Comparison of ENCODE assay signal across 15 cellular contexts in genomic region chr5:133524597-133524996, GRCh38.
DNase-seq lines count a peak whose midpoint lies in the region; FAIRE-seq and TF ChIP-seq lines count a peak whose summit lies in the region.
"Had no signal": no experiment of that assay in that cellular context is flagged by ENCODE, and none has a peak within 500 bp of the region (broad histone marks: within the 10 kb centered on the region; RNA-seq: fewer than 3 reads in every experiment).

No MANE protein-coding gene starts in this region.

- TF ChIP-seq POLR2A in esophagus muscularis mucosa (IDR thresholded peaks at IDR 0.05; ENCODE audit: low read depth) (no peak), GM12891 (IDR thresholded peaks at IDR 0.05; ENCODE audit: low read depth, low read length) (no peak)

- no peaks in the 10 kb centered on the region for H3K4me1 Mint-ChIP-seq in immature natural killer cell
- H3K4me1 Mint-ChIP-seq: B cell had no signal

- H3K27ac Mint-ChIP-seq in immature natural killer cell = no peak overlapping the region
- H3K27ac Mint-ChIP-seq: B cell; CD4-positive, alpha-beta T cell had no signal

- peaks cover 0 to 8% (median 0%) of the 10 kb centered on the region in 4 donors for H3K27me3 ChIP-seq in esophagus muscularis mucosa

- no peak overlapping the region for H3K4me3 ChIP-seq in esophagus muscularis mucosa
- H3K4me3 ChIP-seq: GM23248 had no signal

- H3K27ac ChIP-seq in esophagus muscularis mucosa (replicated peaks in 1 of 4) = no peak overlapping the region
- H3K27ac ChIP-seq: GM23248 had no signal

- intact Hi-C loops in esophagus muscularis mucosa (cut with DNase I) = no loop called here

- DNase-seq in NCI-H82 (lab: John Stamatoyannopoulos, UW) (peak; percentile 33), NCI-H82 treated with DMSO at 0.1 percent for 48 hours (lab: John Stamatoyannopoulos, UW; ENCODE audit: unreplicated experiment) (no peak), NCI-H69 (lab: John Stamatoyannopoulos, UW) (peak; percentile 85), esophagus muscularis mucosa (ENCODE audit: extremely low spot score) (peak; percentile 72), retina (peak; percentile 68), immature natural killer cell (no peak), GM12891 (ENCODE audit: insufficient read length, low spot score) (no peak)
- DNase-seq: Calu3; CD4-positive, alpha-beta T cell; DMS 273 treated with DMSO at 0.1 percent for 48 hours; GM23248; H7 had no signal

- no peak overlapping the region for H3K4me3 Mint-ChIP-seq in immature natural killer cell
- H3K4me3 Mint-ChIP-seq: B cell; CD4-positive, alpha-beta T cell had no signal

- no peak for FAIRE-seq in GM12891 (lab: Jason Lieb, UNC)
- FAIRE-seq: A204.1, GM18507 had no signal

- 100% methylated on average over 6 of the region's 6 CpGs for WGBS in esophagus muscularis mucosa

- H3K36me3 Mint-ChIP-seq in immature natural killer cell = no peaks in the 10 kb centered on the region

- H3K4me1 ChIP-seq in esophagus muscularis mucosa = no peaks in the 10 kb centered on the region

- peaks cover 2 to 5% (median 3%) of the 10 kb centered on the region in 3 donors for H3K27me3 Mint-ChIP-seq in immature natural killer cell (ENCODE audit: low read depth in 3 of 3)

- H3K36me3 ChIP-seq in esophagus muscularis mucosa = no peaks in the 10 kb centered on the region

- TF ChIP-seq CTCF in esophagus muscularis mucosa (IDR thresholded peaks at IDR 0.05) = no peak

- TF ChIP-seq EP300 in esophagus muscularis mucosa (IDR thresholded peaks at IDR 0.05) = no peak

- no peaks in the 10 kb centered on the region for H3K9me3 ChIP-seq in esophagus muscularis mucosa

- no peaks in the 10 kb centered on the region for H3K9me3 Mint-ChIP-seq in immature natural killer cell
- H3K9me3 Mint-ChIP-seq: CD4-positive, alpha-beta T cell had no signal

TF ChIP-seq in GM12891, 5 proteins besides CTCF, POLR2A, EP300 and RAD21:
- TF ChIP-seq POU2F2 (IDR thresholded peaks at IDR 0.05; ENCODE audit: low read depth, low read length) (no peak), PAX5 (IDR thresholded peaks at IDR 0.05; ENCODE audit: insufficient read depth, low read length, severe bottlenecking) (no peak), SPI1 (IDR thresholded peaks at IDR 0.05; ENCODE audit: low read depth, low read length) (no peak), TAF1 (IDR thresholded peaks at IDR 0.05; ENCODE audit: low read depth, low read length) (no peak), POLR2AphosphoS5 (IDR thresholded peaks at IDR 0.05; ENCODE audit: low read depth, low read length) (no peak)

Comparison
In these comparisons a context has a peak if more than half of its experiments do, and no peak if none do; other contexts are left out.
1. DNase-seq: peak in NCI-H82 (single experiment), NCI-H69 (single experiment), esophagus muscularis mucosa (single experiment) and retina (single experiment); none in NCI-H82 treated with DMSO at 0.1 percent for 48 hours (single experiment), immature natural killer cell (0 of 3) and GM12891 (single experiment).